ENCODE assay signal across 8 cellular contexts in the genomic region with DNA sequence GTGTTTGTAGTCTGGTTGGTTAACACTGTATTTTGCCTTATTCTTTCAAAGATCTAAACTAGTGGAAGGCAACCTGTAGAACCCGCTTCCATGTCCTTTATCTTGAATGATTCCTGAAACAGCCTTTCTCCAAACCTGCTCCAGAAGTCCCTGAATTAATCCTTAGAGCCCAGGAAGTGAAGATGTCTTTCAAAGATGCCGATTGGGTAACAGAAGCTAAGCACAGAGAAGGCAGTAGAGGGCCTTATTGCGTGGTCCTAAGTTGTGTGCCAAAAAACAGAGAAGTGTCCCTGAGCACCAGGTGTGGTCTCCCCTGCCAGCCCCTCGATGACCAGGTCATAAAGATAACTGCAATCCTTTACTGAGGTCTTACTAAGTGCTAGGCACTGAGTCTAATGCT. TPM values are rescaled to one million over a fixed set of nuclear protein-coding genes. Genes with fewer than 3 reads are reported as not detected.
DNase-seq lines count a peak whose midpoint lies in the region; ATAC-seq and TF ChIP-seq lines count a peak whose summit lies in the region.

No MANE protein-coding gene starts in this region.

- H3K4me1 ChIP-seq in skeletal muscle tissue (ENCODE audit: control insufficient read depth in 3 of 3, insufficient read depth in 3 of 3, low read length in 3 of 3), result peaks cover 0 to 8% (median 7%) of the 10 kb centered on the region in 3 donors

- H3K36me3 ChIP-seq in skeletal muscle tissue (ENCODE audit: control insufficient read depth in 3 of 3, insufficient read depth in 3 of 3, low read length in 3 of 3), result no peaks in the 10 kb centered on the region

- peak overlapping the region; percentile 76 to 90 (median 88) for H3K4me3 ChIP-seq in skeletal muscle tissue (ENCODE audit: low read length in 3 of 3)

- H3K27ac Mint-ChIP-seq in activated CD8-positive, alpha-beta memory T cell treated with anti-CD3 and anti-CD28 coated beads, Interleukin-2, amount 10 ng/mL, durations not matched to agents 7 days and 5 days, result peak overlapping the region; percentile 81
- peak overlapping the region; percentile 33 for H3K27ac Mint-ChIP-seq in activated CD8-positive, alpha-beta T cell treated with anti-CD3 and anti-CD28 coated beads for 36 hours

- H3K9me3 ChIP-seq in skeletal muscle tissue (ENCODE audit: control insufficient read depth in 3 of 3, low read length in 3 of 3), result no peaks in the 10 kb centered on the region

- H3K36me3 Mint-ChIP-seq in activated CD8-positive, alpha-beta memory T cell treated with anti-CD3 and anti-CD28 coated beads, Interleukin-2, amount 10 ng/mL, durations not matched to agents 7 days and 5 days, result peaks cover 3% of the 10 kb centered on the region
- no peaks in the 10 kb centered on the region for H3K36me3 Mint-ChIP-seq in activated CD8-positive, alpha-beta T cell treated with anti-CD3 and anti-CD28 coated beads for 36 hours (ENCODE audit: low read depth)

- intact Hi-C loops in activated CD8-positive, alpha-beta T cell treated with anti-CD3 and anti-CD28 coated beads for 36 hours (cut with micrococcal nuclease), result no loop called here

- H3K27me3 ChIP-seq in skeletal muscle tissue (ENCODE audit: control insufficient read depth in 3 of 3, insufficient read depth in 3 of 3, low read length in 3 of 3), result peaks cover 0 to 9% (median 8%) of the 10 kb centered on the region in 3 donors

- DNase-seq in activated CD8-positive, alpha-beta memory T cell treated with anti-CD3 and anti-CD28 coated beads, Interleukin-2, amount 10 ng/mL, durations not matched to agents 7 days and 5 days, result no peak
- no peak for DNase-seq in activated CD8-positive, alpha-beta memory T cell treated with anti-CD3 and anti-CD28 coated beads, Interleukin-2, amount 50 U/mL, for 4 hours
- DNase-seq in Kasumi-1 (lab: John Stamatoyannopoulos, UW), result peak; percentile 33 to 59
- no peak for DNase-seq in activated CD8-positive, alpha-beta T cell treated with anti-CD3 and anti-CD28 coated beads for 36 hours
- DNase-seq in hepatic stellate cell (ENCODE audit: low spot score), result peak; percentile 19
- DNase-seq in islet precursor cell, result no peak
- no peak for DNase-seq in T1000 (lab: John Stamatoyannopoulos, UW)

- CTCF ChIA-PET in activated CD8-positive, alpha-beta memory T cell treated with anti-CD3 and anti-CD28 coated beads, Interleukin-2, amount 10 ng/mL, durations not matched to agents 7 days and 5 days (lab: Charles Lee), result interaction anchor here (0.9 to 1.7 kb wide), 10 partner anchors 12 to 230 kb away, joined by 3 to 7 read pairs (median 4); partner anchors contain the start of genes ZKSCAN8, ZSCAN16 and ZSCAN31
- CTCF ChIA-PET in activated CD8-positive, alpha-beta T cell treated with anti-CD3 and anti-CD28 coated beads for 36 hours (lab: Charles Lee), result interaction anchor here (0.6 to 1.6 kb wide), 8 partner anchors 12 to 211 kb away, joined by 3 to 6 read pairs (median 4); partner anchors contain the start of gene ZSCAN16

- no peak for ATAC-seq in activated CD8-positive, alpha-beta memory T cell treated with anti-CD3 and anti-CD28 coated beads, Interleukin-2, amount 10 ng/mL, durations not matched to agents 7 days and 5 days
- ATAC-seq in activated CD8-positive, alpha-beta T cell treated with anti-CD3 and anti-CD28 coated beads for 36 hours, result no peak

- POLR2A ChIA-PET in activated CD8-positive, alpha-beta T cell treated with anti-CD3 and anti-CD28 coated beads for 36 hours (lab: Charles Lee), result interaction anchor here (0.6 to 2.7 kb wide), 3 partner anchors 23 to 119 kb away, joined by 3 to 15 read pairs (median 3); no protein-coding TSS in a partner anchor

- TF ChIP-seq CTCF in activated CD8-positive, alpha-beta T cell treated with anti-CD3 and anti-CD28 coated beads for 36 hours (IDR thresholded peaks at IDR 0.05), result no peak

- no peaks in the 10 kb centered on the region for H3K9me3 Mint-ChIP-seq in activated CD8-positive, alpha-beta memory T cell treated with anti-CD3 and anti-CD28 coated beads, Interleukin-2, amount 10 ng/mL, durations not matched to agents 7 days and 5 days (ENCODE audit: low read depth)
- H3K9me3 Mint-ChIP-seq in activated CD8-positive, alpha-beta T cell treated with anti-CD3 and anti-CD28 coated beads for 36 hours, result peaks cover 3% of the 10 kb centered on the region

- H3K9ac ChIP-seq in skeletal muscle tissue (ENCODE audit: low read depth in 1 of 3, low read length in 3 of 3), result peak overlapping the region in 2 of 3 donors; percentile 62 to 84

- H3K27ac ChIP-seq in skeletal muscle tissue (ENCODE audit: low read depth, low read length), result no peak overlapping the region

- peaks cover 5% of the 10 kb centered on the region for H3K4me1 Mint-ChIP-seq in activated CD8-positive, alpha-beta memory T cell treated with anti-CD3 and anti-CD28 coated beads, Interleukin-2, amount 10 ng/mL, durations not matched to agents 7 days and 5 days
- peaks cover 5% of the 10 kb centered on the region for H3K4me1 Mint-ChIP-seq in activated CD8-positive, alpha-beta T cell treated with anti-CD3 and anti-CD28 coated beads for 36 hours (ENCODE audit: low read depth)

- H3K27me3 Mint-ChIP-seq in activated CD8-positive, alpha-beta memory T cell treated with anti-CD3 and anti-CD28 coated beads, Interleukin-2, amount 10 ng/mL, durations not matched to agents 7 days and 5 days, result peaks cover 17% of the 10 kb centered on the region
- H3K27me3 Mint-ChIP-seq in activated CD8-positive, alpha-beta T cell treated with anti-CD3 and anti-CD28 coated beads for 36 hours, result peaks cover 5% of the 10 kb centered on the region

- H3K4me3 Mint-ChIP-seq in activated CD8-positive, alpha-beta memory T cell treated with anti-CD3 and anti-CD28 coated beads, Interleukin-2, amount 10 ng/mL, durations not matched to agents 7 days and 5 days, result peak overlapping the region; percentile 84
- peak overlapping the region; percentile 87 for H3K4me3 Mint-ChIP-seq in activated CD8-positive, alpha-beta T cell treated with anti-CD3 and anti-CD28 coated beads for 36 hours

RNA-seq across cellular contexts. Expression of gene ZSCAN16, which starts 19.1 kb away (rescaled TPM):
- total RNA-seq in activated CD8-positive, alpha-beta memory T cell treated with anti-CD3 and anti-CD28 coated beads, Interleukin-2, amount 10 ng/mL, durations not matched to agents 7 days and 5 days, result 1 to 10 TPM; 4.6 to 7.5 TPM
- total RNA-seq in activated CD8-positive, alpha-beta T cell treated with anti-CD3 and anti-CD28 coated beads for 36 hours, result 1 to 10 TPM; 2.0 to 2.3 TPM
- total RNA-seq in skeletal muscle tissue, result 3.7 TPM

RNA-seq across cellular contexts. Expression of gene ZNF165, which starts 24.9 kb away (rescaled TPM):
- under 1 TPM; 0.61 to 0.70 TPM for total RNA-seq in activated CD8-positive, alpha-beta memory T cell treated with anti-CD3 and anti-CD28 coated beads, Interleukin-2, amount 10 ng/mL, durations not matched to agents 7 days and 5 days
- total RNA-seq in activated CD8-positive, alpha-beta T cell treated with anti-CD3 and anti-CD28 coated beads for 36 hours, result 1 to 10 TPM; 3.5 to 3.6 TPM
- total RNA-seq in skeletal muscle tissue, result under 0.01 TPM

RNA-seq across cellular contexts. Expression of gene ZKSCAN8, which starts 36.4 kb away (rescaled TPM):
- total RNA-seq in activated CD8-positive, alpha-beta memory T cell treated with anti-CD3 and anti-CD28 coated beads, Interleukin-2, amount 10 ng/mL, durations not matched to agents 7 days and 5 days, result 10 to 100 TPM; 21.4 to 21.8 TPM
- 10 to 100 TPM; 18.9 to 20.3 TPM for total RNA-seq in activated CD8-positive, alpha-beta T cell treated with anti-CD3 and anti-CD28 coated beads for 36 hours
- 16.2 TPM for total RNA-seq in skeletal muscle tissue

Comparison
In these comparisons a context has a peak if more than half of its experiments do, and no peak if none do; other contexts are left out.
1. DNase-seq: peak in Kasumi-1 (2 of 2) and hepatic stellate cell (single experiment); none in activated CD8-positive, alpha-beta memory T cell treated with anti-CD3 and anti-CD28 coated beads, Interleukin-2, amount 10 ng/mL, durations not matched to agents 7 days and 5 days (single experiment), activated CD8-positive, alpha-beta memory T cell treated with anti-CD3 and anti-CD28 coated beads, Interleukin-2, amount 50 U/mL, for 4 hours (single experiment), activated CD8-positive, alpha-beta T cell treated with anti-CD3 and anti-CD28 coated beads for 36 hours (single experiment), islet precursor cell (single experiment) and T1000 (single experiment).